In the genomic region with DNA sequence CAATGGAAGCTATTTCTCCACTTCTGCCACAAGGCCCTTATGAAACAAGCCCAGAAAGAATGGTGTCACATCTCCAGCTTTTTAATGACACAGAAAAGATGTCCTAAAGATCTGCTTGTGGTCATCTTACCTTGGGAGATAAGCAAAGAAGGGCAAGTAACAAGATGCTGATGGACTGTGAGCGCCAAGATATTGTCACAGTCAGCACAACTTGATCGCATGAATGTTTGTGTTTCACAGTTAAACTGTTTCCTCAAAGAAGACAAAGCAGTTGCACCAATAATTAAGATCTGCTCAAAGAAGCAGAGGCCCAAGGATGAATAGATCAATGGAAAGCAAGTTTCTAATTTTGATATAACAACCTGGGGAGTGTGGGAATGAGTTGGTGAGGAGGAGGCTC, we compare ENCODE assay signal across 34 cellular contexts. TPM values are rescaled to one million over a fixed set of nuclear protein-coding genes. Genes with fewer than 3 reads are reported as not detected.
"Had no signal": no experiment of that assay in that cellular context is flagged by ENCODE, and none has a peak within 500 bp of the region (broad histone marks: within the 10 kb centered on the region; RNA-seq: fewer than 3 reads in every experiment).

No MANE protein-coding gene starts in this region.

- H3K9me3 ChIP-seq: colonic mucosa had no signal

- H3K27me3 ChIP-seq: ascending aorta, breast epithelium, cardiac muscle cell, colonic mucosa, esophagus squamous epithelium, gastroesophageal sphincter, heart right ventricle had no signal

- H3K36me3 ChIP-seq: ascending aorta, breast epithelium, cardiac muscle cell, colonic mucosa, esophagus squamous epithelium, gastroesophageal sphincter, WERI-Rb-1 had no signal

- H3K36me3 Mint-ChIP-seq: activated naive CD4-positive, alpha-beta T cell treated with anti-CD3 and anti-CD28 coated beads, Interleukin-2, amount 50 U/mL, for 24 hours; brain had no signal

- H3K27ac Mint-ChIP-seq: activated B cell treated with CpG ODN at 0.5 μM for 24 hours; activated CD8-positive, alpha-beta T cell treated with anti-CD3 and anti-CD28 coated beads for 36 hours; activated naive CD4-positive, alpha-beta T cell treated with anti-CD3 and anti-CD28 coated beads for 36 hours; activated naive CD4-positive, alpha-beta T cell treated with anti-CD3 and anti-CD28 coated beads, Interleukin-2, amount 50 U/mL, for 24 hours; activated naive CD8-positive, alpha-beta T cell treated with anti-CD3 and anti-CD28 coated beads for 36 hours; activated T-helper 1 cell treated with anti-CD3 and anti-CD28 coated beads, Interleukin-12 subunit alpha, Interleukin-12 subunit beta, Interleukin-2, Interleukin-4 antibody, amounts not matched to agents 30 ng/mL and 10 ng/mL and 1 ng/mL, durations not matched to agents 14 hours and 24 hours and 36 hours; activated T-helper 2 cell treated with anti-CD3 and anti-CD28 coated beads, Interferon-gamma antibody, Interleukin-2, Interleukin-4, amounts not matched to agents 10 μg/mL and 5 μg/mL and 100 μg/mL, durations not matched to agents 14 hours and 24 hours and 36 hours; brain; T-helper 17 cell; T-helper 2 cell treated with Interferon-gamma antibody and Interleukin-4, amounts not matched to agents 5 μg/mL and 100 μg/mL, for 36 hours had no signal

- H3K4me3 Mint-ChIP-seq: activated B cell treated with CpG ODN at 0.5 μM for 24 hours; activated CD8-positive, alpha-beta T cell treated with anti-CD3 and anti-CD28 coated beads for 36 hours; activated naive CD4-positive, alpha-beta T cell treated with anti-CD3 and anti-CD28 coated beads for 36 hours; activated naive CD4-positive, alpha-beta T cell treated with anti-CD3 and anti-CD28 coated beads, Interleukin-2, amount 50 U/mL, for 24 hours; activated naive CD8-positive, alpha-beta T cell treated with anti-CD3 and anti-CD28 coated beads for 36 hours; activated T-cell treated with anti-CD3 and anti-CD28 coated beads, Interleukin-2, amount 50 U/mL, for 4 hours; activated T-helper 1 cell treated with anti-CD3 and anti-CD28 coated beads, Interleukin-12 subunit alpha, Interleukin-12 subunit beta, Interleukin-2, Interleukin-4 antibody, amounts not matched to agents 30 ng/mL and 10 ng/mL and 1 ng/mL, durations not matched to agents 14 hours and 24 hours and 36 hours; brain; T-helper 17 cell; T-helper 2 cell treated with Interferon-gamma antibody and Interleukin-4, amounts not matched to agents 5 μg/mL and 100 μg/mL, for 36 hours had no signal

- H3K4me1 ChIP-seq: ascending aorta, breast epithelium, colonic mucosa, esophagus squamous epithelium, gastroesophageal sphincter had no signal

- H3K9me3 Mint-ChIP-seq: activated naive CD4-positive, alpha-beta T cell treated with anti-CD3 and anti-CD28 coated beads, Interleukin-2, amount 50 U/mL, for 24 hours; activated T-helper 1 cell treated with anti-CD3 and anti-CD28 coated beads, Interleukin-12 subunit alpha, Interleukin-12 subunit beta, Interleukin-2, Interleukin-4 antibody, amounts not matched to agents 30 ng/mL and 10 ng/mL and 1 ng/mL, durations not matched to agents 14 hours and 24 hours and 36 hours had no signal

- H3K4me3 ChIP-seq: ascending aorta, breast epithelium, cardiac muscle cell, colonic mucosa, esophagus squamous epithelium, gastroesophageal sphincter, heart right ventricle had no signal

- H3K27ac ChIP-seq: ascending aorta, breast epithelium, cardiac muscle cell, colonic mucosa, epithelial cell of prostate, esophagus squamous epithelium, gastroesophageal sphincter, heart right ventricle, WERI-Rb-1 had no signal

- ATAC-seq: activated CD4-positive, CD25-positive, alpha-beta regulatory T cell treated with anti-CD3 and anti-CD28 coated beads, Interleukin-2, amount 50 U/mL, for 24 hours; activated CD8-positive, alpha-beta T cell treated with anti-CD3 and anti-CD28 coated beads for 36 hours; activated T-cell treated with anti-CD3 and anti-CD28 coated beads, Interleukin-2, amount 50 U/mL, for 4 hours; gastroesophageal sphincter; heart right ventricle; T-helper 17 cell had no signal

- DNase-seq: activated B cell treated with CpG ODN at 0.5 μM for 24 hours; activated CD4-positive, alpha-beta T cell treated with anti-CD3 and anti-CD28 coated beads for 48 hours; activated CD4-positive, alpha-beta T cell treated with anti-CD3 and anti-CD28 coated beads, Interleukin-2, amount 50 U/mL, for 1 hour; activated CD4-positive, alpha-beta T cell treated with anti-CD3 and anti-CD28 coated beads, Interleukin-2, amount 50 U/mL, for 48 hours; activated CD8-positive, alpha-beta memory T cell treated with anti-CD3 and anti-CD28 coated beads for 24 hours; activated CD8-positive, alpha-beta T cell treated with anti-CD3 and anti-CD28 coated beads for 36 hours; activated effector memory CD4-positive, alpha-beta T cell treated with anti-CD3 and anti-CD28 coated beads, Interleukin-2, amount 50 U/mL, for 16 hours; activated naive CD4-positive, alpha-beta T cell treated with anti-CD3 and anti-CD28 coated beads for 36 hours; activated naive CD8-positive, alpha-beta T cell treated with anti-CD3 and anti-CD28 coated beads for 36 hours; activated T-cell treated with anti-CD3 and anti-CD28 coated beads, Interleukin-2, amount 50 U/mL, for 4 hours; central memory CD4-positive, alpha-beta T cell; cerebellar nuclear complex; colonic mucosa; effector CD8-positive, alpha-beta T cell; esophagus squamous epithelium; foreskin melanocyte; heart right ventricle; T-helper 17 cell; T1000; WERI-Rb-1 had no signal

- FAIRE-seq: endometrium, endothelial cell of umbilical vein had no signal

- H3K4me1 Mint-ChIP-seq: activated B cell treated with CpG ODN at 0.5 μM for 24 hours; activated naive CD4-positive, alpha-beta T cell treated with anti-CD3 and anti-CD28 coated beads, Interleukin-2, amount 50 U/mL, for 24 hours; activated naive CD8-positive, alpha-beta T cell treated with anti-CD3 and anti-CD28 coated beads for 36 hours; brain; T-helper 17 cell had no signal

RNA-seq across cellular contexts. Expression of a gene that starts 15.9 kb away (rescaled TPM):
- total RNA-seq: activated B cell treated with CpG ODN at 0.5 μM for 24 hours had no signal
- polyA plus RNA-seq: fibroblast of lung had no signal
